16 cellular contexts compared by ENCODE assay signal in genomic region chr2:44130441-44130840, GRCh38. TPM values are rescaled to one million over a fixed set of nuclear protein-coding genes. Genes with fewer than 3 reads are reported as not detected.
A peak's percentile ranks its signal among the peaks of the same experiment; 100 is the strongest.
DNase-seq lines count a peak whose midpoint lies in the region; ATAC-seq and TF ChIP-seq lines count a peak whose summit lies in the region.
"Had no signal": no experiment of that assay in that cellular context is flagged by ENCODE, and none has a peak within 500 bp of the region (broad histone marks: within the 10 kb centered on the region; RNA-seq: fewer than 3 reads in every experiment).

No MANE protein-coding gene starts in this region.

- H3K9me3 ChIP-seq in heart left ventricle, result peaks cover 0 to 7% (median 0%) of the 10 kb centered on the region in 12 donors

- TF ChIP-seq POLR2A in heart left ventricle (IDR thresholded peaks at IDR 0.05), result no peak

- POLR2A ChIA-PET in T-cell (lab: Charles Lee), result interaction anchor here in 1 of 2 donors (0.6 kb wide), 1 partner anchor 115 kb away, joined by 3 read pairs; no protein-coding TSS in a partner anchor

- H3K27me3 Mint-ChIP-seq in T-cell, result no peaks in the 10 kb centered on the region
- H3K27me3 Mint-ChIP-seq: naive B cell had no signal

- in situ Hi-C loops in ACHN (cut with HindIII; ENCODE audit: low pct_ligation_motif_present, low pct_unique_long_range_greater_than_20kb, low sequenced_read_pairs), result no loop called here

- intact Hi-C loops in heart left ventricle (cut with DNase I), result no loop called here

- no peaks in the 10 kb centered on the region for H3K4me1 Mint-ChIP-seq in T-cell
- H3K4me1 Mint-ChIP-seq: naive B cell had no signal

- ATAC-seq in SK-N-SH treated with all-trans-retinoic acid at 6 μM for 48 hours (peak; percentile 87), heart left ventricle (peak; percentile 77 to 90 (median 86)), HG02759 (IDR thresholded peaks at IDR 0.05; ENCODE audit: unreplicated experiment) (no peak), GM21515 (IDR thresholded peaks at IDR 0.05; ENCODE audit: unreplicated experiment) (no peak), T-cell (replicated peaks in 1 of 4) (no peak)
- ATAC-seq: activated CD4-positive, alpha-beta T cell treated with anti-CD3 and anti-CD28 coated beads for 36 hours had no signal

- no peak overlapping the region for H3K4me3 Mint-ChIP-seq in T-cell
- H3K4me3 Mint-ChIP-seq: activated CD4-positive, alpha-beta T cell treated with anti-CD3 and anti-CD28 coated beads for 36 hours; naive B cell had no signal

- H3K36me3 Mint-ChIP-seq in T-cell, result peaks cover 4% of the 10 kb centered on the region

- peaks cover 0 to 7% (median 3%) of the 10 kb centered on the region in 3 donors for H3K9me3 Mint-ChIP-seq in T-cell

- TF ChIP-seq CTCF in heart left ventricle (IDR thresholded peaks at IDR 0.05), result no peak

- DNase-seq in ACHN (peak; percentile 28), HCEC 1CT (peak; percentile 75), heart left ventricle (no peak), T1000 (lab: John Stamatoyannopoulos, UW) (no peak), T-cell (no peak)
- DNase-seq: activated CD4-positive, alpha-beta T cell treated with anti-CD3 and anti-CD28 coated beads for 36 hours; activated naive CD4-positive, alpha-beta T cell; effector CD4-positive, alpha-beta T cell; naive B cell; NCI-H146; stimulated activated CD4-positive, alpha-beta T cell treated with anti-CD3 and anti-CD28 coated beads, Interleukin-12 subunit alpha, Interleukin-12 subunit beta, amount 100 ng/mL, for 4 hours had no signal

- peaks cover 0 to 13% (median 5%) of the 10 kb centered on the region in 12 donors for H3K4me1 ChIP-seq in heart left ventricle

- CTCF ChIA-PET in T-cell (lab: Charles Lee), result no interaction called here

- no peak overlapping the region for H3K4me3 ChIP-seq in heart left ventricle

- 64 to 87% (median 80%) methylated on average over 4 of the region's 4 CpGs for WGBS in heart left ventricle, 4 donors

- peak overlapping the region; percentile 1 to 83 (median 61) for H3K27ac ChIP-seq in heart left ventricle
- H3K27ac ChIP-seq: C4-2B, RWPE1 had no signal

- no peaks in the 10 kb centered on the region for H3K27me3 ChIP-seq in heart left ventricle

- H3K27ac Mint-ChIP-seq in T-cell, result no peak overlapping the region
- H3K27ac Mint-ChIP-seq: activated CD4-positive, alpha-beta T cell treated with anti-CD3 and anti-CD28 coated beads for 36 hours; naive B cell had no signal

- H3K36me3 ChIP-seq in heart left ventricle, result no peaks in the 10 kb centered on the region

TF ChIP-seq in SK-N-SH treated with all-trans-retinoic acid at 6 μM for 48 hours, 23 proteins besides CTCF, POLR2A, EP300 and RAD21:
- TF ChIP-seq ARNTL (CRISPR knock-in tag; IDR thresholded peaks at IDR 0.05; ENCODE audit: borderline replicate concordance, low read depth), result no peak
- no peak for TF ChIP-seq PPARA (CRISPR knock-in tag; IDR thresholded peaks at IDR 0.05; ENCODE audit: borderline replicate concordance)
- no peak for TF ChIP-seq ZFP30 (CRISPR knock-in tag; IDR thresholded peaks at IDR 0.05)
- TF ChIP-seq, protein P1, sequence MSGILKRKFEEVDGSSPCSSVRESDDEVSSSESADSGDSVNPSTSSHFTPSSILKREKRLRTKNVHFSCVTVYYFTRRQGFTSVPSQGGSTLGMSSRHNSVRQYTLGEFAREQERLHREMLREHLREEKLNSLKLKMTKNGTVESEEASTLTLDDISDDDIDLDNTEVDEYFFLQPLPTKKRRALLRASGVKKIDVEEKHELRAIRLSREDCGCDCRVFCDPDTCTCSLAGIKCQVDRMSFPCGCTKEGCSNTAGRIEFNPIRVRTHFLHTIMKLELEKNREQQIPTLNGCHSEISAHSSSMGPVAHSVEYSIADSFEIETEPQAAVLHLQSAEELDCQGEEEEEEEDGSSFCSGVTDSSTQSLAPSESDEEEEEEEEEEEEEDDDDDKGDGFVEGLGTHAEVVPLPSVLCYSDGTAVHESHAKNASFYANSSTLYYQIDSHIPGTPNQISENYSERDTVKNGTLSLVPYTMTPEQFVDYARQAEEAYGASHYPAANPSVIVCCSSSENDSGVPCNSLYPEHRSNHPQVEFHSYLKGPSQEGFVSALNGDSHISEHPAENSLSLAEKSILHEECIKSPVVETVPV (CRISPR knock-in tag; IDR thresholded peaks at IDR 0.05), result no peak
- TF ChIP-seq CSDC2 (CRISPR knock-in tag; IDR thresholded peaks at IDR 0.05), result no peak
- no peak for TF ChIP-seq POU6F1 (CRISPR knock-in tag; IDR thresholded peaks at IDR 0.05; ENCODE audit: borderline replicate concordance, low read depth)
- no peak for TF ChIP-seq ZNF70 (CRISPR knock-in tag; IDR thresholded peaks at IDR 0.05)
- no peak for TF ChIP-seq BACH2 (CRISPR knock-in tag; IDR thresholded peaks at IDR 0.05; ENCODE audit: borderline replicate concordance)
- TF ChIP-seq ZNF565 (CRISPR knock-in tag; conservative IDR thresholded peaks at IDR 0.05; ENCODE audit: low read depth), result no peak

RNA-seq across cellular contexts. Expression of gene PPM1B, which starts 38.2 kb away (rescaled TPM):
- 10 to 100 TPM; 25.7 to 65.9 (median 54.1) TPM for total RNA-seq in heart left ventricle
- polyA plus RNA-seq in heart left ventricle, result 10 to 100 TPM; 22.6 to 46.2 TPM
- 10 to 100 TPM; 58.9 to 78.7 (median 70.3) TPM for total RNA-seq in T-cell

Comparison
In these comparisons a context has a peak if more than half of its experiments do, and no peak if none do; other contexts are left out.
1. DNase-seq: peak in ACHN (single experiment) and HCEC 1CT (single experiment); none in heart left ventricle (0 of 5), T1000 (single experiment) and T-cell (0 of 34).
2. ATAC-seq: peak in SK-N-SH treated with all-trans-retinoic acid at 6 μM for 48 hours (single experiment) and heart left ventricle (4 of 4); none in HG02759 (single experiment), GM21515 (single experiment) and T-cell (0 of 4).